In the genomic region with DNA sequence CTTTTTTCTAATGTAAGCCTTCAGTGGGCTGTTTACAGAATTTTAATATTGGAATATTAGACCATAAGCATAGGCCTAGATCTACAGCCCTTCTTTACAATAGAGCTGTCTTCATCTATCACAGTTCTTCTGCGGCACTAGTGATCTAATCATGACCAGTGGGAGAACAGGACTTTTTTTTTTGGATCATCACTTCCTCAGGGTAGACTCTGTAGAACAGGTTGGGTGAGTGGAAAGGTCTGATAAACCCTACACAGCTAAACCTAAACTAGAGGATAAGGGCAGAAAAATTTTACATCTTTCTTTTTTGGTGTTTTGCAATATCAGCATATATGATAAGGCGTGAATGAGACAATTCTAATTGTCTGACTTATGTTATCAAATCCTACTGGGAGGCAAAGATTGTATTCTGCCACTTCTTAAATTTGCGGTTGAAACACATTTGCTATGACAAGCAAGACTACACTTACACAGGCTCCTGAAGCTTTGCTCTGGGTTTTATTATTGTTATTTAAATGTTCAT, we compare ENCODE assay signal across 19 cellular contexts. TPM values are rescaled to one million over a fixed set of nuclear protein-coding genes. Genes with fewer than 3 reads are reported as not detected.
DNase-seq lines count a peak whose midpoint lies in the region; ATAC-seq and TF ChIP-seq lines count a peak whose summit lies in the region.
"Had no signal": no experiment of that assay in that cellular context is flagged by ENCODE, and none has a peak within 500 bp of the region (broad histone marks: within the 10 kb centered on the region; RNA-seq: fewer than 3 reads in every experiment).

No MANE protein-coding gene starts in this region.

- H4K5ac ChIP-seq in IMR-90 (ENCODE audit: low read depth, low read length) = peak overlapping the region; percentile 10; the same call in 1 of the 2 replicates

- H3K4me1 Mint-ChIP-seq in CD4-positive, alpha-beta T cell (ENCODE audit: low read depth) = peaks cover 43% of the 10 kb centered on the region
- peaks cover 44% of the 10 kb centered on the region for H3K4me1 Mint-ChIP-seq in activated CD8-positive, alpha-beta T cell treated with anti-CD3 and anti-CD28 coated beads, Interleukin-2, amount 10 ng/mL, durations not matched to agents 7 days and 5 days (ENCODE audit: low read depth)

- no peak for TF ChIP-seq CTCF in CD4-positive, alpha-beta T cell (IDR thresholded peaks at IDR 0.05)
- TF ChIP-seq CTCF in IMR-90 (conservative IDR thresholded peaks at IDR 0.05; ENCODE audit: low read depth, low read length) = no peak

- CTCF ChIA-PET in CD4-positive, alpha-beta T cell (lab: Charles Lee) = interaction anchor here (0.9 to 2.8 kb wide), 2 partner anchors 98 to 100 kb away, joined by 5 to 13 read pairs; no protein-coding TSS in a partner anchor
- CTCF ChIA-PET in IMR-90 (lab: Yijun Ruan, JAX) = interaction anchor here (1.7 kb wide), 1 partner anchor 100 kb away, joined by 4 read pairs; no protein-coding TSS in a partner anchor
- CTCF ChIA-PET in activated CD8-positive, alpha-beta T cell treated with anti-CD3 and anti-CD28 coated beads, Interleukin-2, amount 10 ng/mL, durations not matched to agents 7 days and 5 days (lab: Charles Lee) = interaction anchor here (0.8 to 11.0 kb wide), 9 partner anchors 15 to 100 kb away, joined by 3 to 153 read pairs (median 5); a partner anchor contains a TSS

- H2AFZ ChIP-seq in IMR-90 (replicated peaks; ENCODE audit: low read length, poor library complexity) (no peak overlapping the region), mesenchymal stem cell (ENCODE audit: low read depth, low read length) (no peak overlapping the region)

- TF ChIP-seq RAD21 in IMR-90 (IDR thresholded peaks at IDR 0.05; ENCODE audit: low read length) = no peak

- H3K9me1 ChIP-seq in IMR-90 (ENCODE audit: insufficient read depth, low read length) = peaks cover 11% of the 10 kb centered on the region

- H2AK9ac ChIP-seq in IMR-90 (replicated peaks; ENCODE audit: low read depth, low read length, poor library complexity) = no peak overlapping the region

- peak overlapping the region; percentile 27; the same call in 1 of the 2 replicates for H3K18ac ChIP-seq in IMR-90 (ENCODE audit: low read depth, low read length)
- no peak overlapping the region for H3K18ac ChIP-seq in mesenchymal stem cell (ENCODE audit: low read depth in 1 of 2, low read length in 2 of 2)

- H3K56ac ChIP-seq in IMR-90 (ENCODE audit: extremely low read depth, insufficient read depth, low read length) = no peak overlapping the region

- H2BK5ac ChIP-seq in IMR-90 (ENCODE audit: low read depth, low read length, poor library complexity, severe bottlenecking) = no peak overlapping the region
- no peak overlapping the region for H2BK5ac ChIP-seq in mesenchymal stem cell (ENCODE audit: low read depth, low read length, poor library complexity, severe bottlenecking)

- peaks cover 14% of the 10 kb centered on the region for H3K36me3 ChIP-seq in IMR-90 (ENCODE audit: control insufficient read depth, insufficient read depth, low read length)
- H3K36me3 ChIP-seq in mesenchymal stem cell (ENCODE audit: control insufficient read depth in 1 of 2, insufficient read depth in 2 of 2, low read depth in 1 of 2, low read length in 2 of 2) = peaks cover 9 to 19% of the 10 kb centered on the region in 2 experiments
- H3K36me3 ChIP-seq: thoracic aorta had no signal

- no peak overlapping the region for H2BK12ac ChIP-seq in mesenchymal stem cell (ENCODE audit: low read length in 2 of 2)

- WGBS in IMR-90 (ENCODE audit: extremely low coverage in 2 of 2, insufficient read length in 1 of 2), 2 experiments = no CpG with 5 or more reads among the region's 3 CpGs
- 100% methylated on average over 2 of the region's 3 CpGs for WGBS in mesenchymal stem cell

- no peaks in the 10 kb centered on the region for H3K27me3 Mint-ChIP-seq in CD4-positive, alpha-beta T cell
- peaks cover 16% of the 10 kb centered on the region for H3K27me3 Mint-ChIP-seq in activated CD8-positive, alpha-beta T cell treated with anti-CD3 and anti-CD28 coated beads, Interleukin-2, amount 10 ng/mL, durations not matched to agents 7 days and 5 days (ENCODE audit: low read depth)

- intact Hi-C loops in CD4-positive, alpha-beta T cell (cut with DNase I, micrococcal nuclease) = no loop called here
- intact Hi-C loops in IMR-90 (cut with micrococcal nuclease) = no loop called here

- POLR2A ChIA-PET in CD4-positive, alpha-beta T cell (lab: Charles Lee) = interaction anchor here (0.8 to 3.5 kb wide), 4 partner anchors 19 to 100 kb away, joined by 4 to 37 read pairs (median 10); a partner anchor contains a TSS
- POLR2A ChIA-PET in IMR-90 (lab: Charles Lee; ENCODE audit: unreplicated experiment) = no interaction called here
- POLR2A ChIA-PET in activated CD8-positive, alpha-beta T cell treated with anti-CD3 and anti-CD28 coated beads, Interleukin-2, amount 10 ng/mL, durations not matched to agents 7 days and 5 days (lab: Charles Lee) = interaction anchor here (3.4 kb wide), 1 partner anchor 51 kb away, joined by 31 read pairs; a partner anchor contains a TSS

- no peak overlapping the region for H3K27ac ChIP-seq in CD4-positive, alpha-beta T cell (ENCODE audit: low read depth, low read length)
- H3K27ac ChIP-seq in IMR-90 (ENCODE audit: insufficient read depth, low read length) (no peak overlapping the region), mesenchymal stem cell (ENCODE audit: low read length, poor library complexity, severe bottlenecking) (peak overlapping the region; percentile 92)
- H3K27ac ChIP-seq: esophagus squamous epithelium had no signal

- no peak for TF ChIP-seq POLR2A in IMR-90 (IDR thresholded peaks at IDR 0.05; ENCODE audit: low read depth, low read length)

- no peaks in the 10 kb centered on the region for H3K9me3 Mint-ChIP-seq in CD4-positive, alpha-beta T cell
- H3K9me3 Mint-ChIP-seq in activated CD8-positive, alpha-beta T cell treated with anti-CD3 and anti-CD28 coated beads, Interleukin-2, amount 10 ng/mL, durations not matched to agents 7 days and 5 days (ENCODE audit: insufficient read depth) = no peaks in the 10 kb centered on the region
- H3K9me3 Mint-ChIP-seq: brain, memory B cell had no signal

- in situ Hi-C loops in IMR-90 (cut with MboI; ENCODE audit: low sequenced_read_pairs) = loop anchor here (5.0 kb wide), 1 partner anchor 103 kb away; no protein-coding TSS in a partner anchor

- H3K4me3 Mint-ChIP-seq in CD4-positive, alpha-beta T cell = peak overlapping the region; percentile 82
- peak overlapping the region; percentile 4 for H3K4me3 Mint-ChIP-seq in activated CD8-positive, alpha-beta T cell treated with anti-CD3 and anti-CD28 coated beads, Interleukin-2, amount 10 ng/mL, durations not matched to agents 7 days and 5 days
- H3K4me3 Mint-ChIP-seq: brain, memory B cell had no signal

- no peak overlapping the region for H2BK15ac ChIP-seq in IMR-90 (ENCODE audit: low read depth, low read length)
- no peak overlapping the region for H2BK15ac ChIP-seq in mesenchymal stem cell (ENCODE audit: low read depth, poor library complexity, severe bottlenecking)

- peaks cover 0 to 39% of the 10 kb centered on the region in 2 experiments; a peak in 2 of 4 replicates for H3K79me1 ChIP-seq in IMR-90 (ENCODE audit: low read depth in 1 of 2, low read length in 2 of 2)
- H3K79me1 ChIP-seq in mesenchymal stem cell (replicated peaks; ENCODE audit: low read length, poor library complexity, severe bottlenecking) = peaks cover 14% of the 10 kb centered on the region

- H4K91ac ChIP-seq in IMR-90 (ENCODE audit: insufficient read depth, low read depth, low read length) (no peak overlapping the region), mesenchymal stem cell (ENCODE audit: low read length) (no peak overlapping the region)

- H2BK120ac ChIP-seq in IMR-90 (ENCODE audit: low read depth, low read length) = 0 out of 2 replicates have a peak overlapping the region, but pooled peaks have one; percentile 28
- H2BK120ac ChIP-seq in mesenchymal stem cell (ENCODE audit: low read depth, low read length) = no peak overlapping the region

- no peak overlapping the region for H3K4me2 ChIP-seq in IMR-90 (ENCODE audit: low read depth, low read length)
- H3K4me2 ChIP-seq in mesenchymal stem cell (ENCODE audit: low read length, poor library complexity, severe bottlenecking) = no peak overlapping the region
- H3K4me2 ChIP-seq: SK-N-SH had no signal

- H3K36me3 Mint-ChIP-seq in CD4-positive, alpha-beta T cell (ENCODE audit: low read depth) = no peaks in the 10 kb centered on the region
- H3K36me3 Mint-ChIP-seq in activated CD8-positive, alpha-beta T cell treated with anti-CD3 and anti-CD28 coated beads, Interleukin-2, amount 10 ng/mL, durations not matched to agents 7 days and 5 days (ENCODE audit: low read depth) = peaks cover 5% of the 10 kb centered on the region
- H3K36me3 Mint-ChIP-seq: brain, memory B cell had no signal

- no peak for ATAC-seq in CD4-positive, alpha-beta T cell (ENCODE audit: poor library complexity)
- no peak for ATAC-seq in IMR-90 (ENCODE audit: low read depth)
- ATAC-seq in activated CD8-positive, alpha-beta T cell treated with anti-CD3 and anti-CD28 coated beads, Interleukin-2, amount 10 ng/mL, durations not matched to agents 7 days and 5 days = no peak
- ATAC-seq in HG03135 (IDR thresholded peaks at IDR 0.05; ENCODE audit: unreplicated experiment) = no peak
- ATAC-seq in HG02870 (IDR thresholded peaks at IDR 0.05; ENCODE audit: unreplicated experiment) = no peak
- ATAC-seq: sciatic nerve had no signal

- no peaks in the 10 kb centered on the region for H3K9me3 ChIP-seq in CD4-positive, alpha-beta T cell (ENCODE audit: control insufficient read depth, low read length)
- H3K9me3 ChIP-seq in IMR-90 (ENCODE audit: control insufficient read depth, insufficient read depth, low read length) (no peaks in the 10 kb centered on the region), mesenchymal stem cell (ENCODE audit: control insufficient read depth, low read length) (no peaks in the 10 kb centered on the region)
- H3K9me3 ChIP-seq: esophagus squamous epithelium, SK-N-SH, thoracic aorta had no signal

- no peak overlapping the region for H3K4ac ChIP-seq in IMR-90 (ENCODE audit: low read depth, low read length)
- no peak overlapping the region for H3K4ac ChIP-seq in mesenchymal stem cell (ENCODE audit: low read depth in 1 of 2, low read length in 2 of 2)

- no peak overlapping the region for H3K23ac ChIP-seq in IMR-90 (ENCODE audit: low read depth, low read length)
- H3K23ac ChIP-seq in mesenchymal stem cell (ENCODE audit: low read length in 2 of 2) = no peak overlapping the region

- no peak overlapping the region for H3K9ac ChIP-seq in IMR-90 (ENCODE audit: low read depth, low read length)
- H3K9ac ChIP-seq in mesenchymal stem cell (ENCODE audit: low read length) = no peak overlapping the region
- H3K9ac ChIP-seq: SK-N-SH had no signal

- H4K20me1 ChIP-seq in IMR-90 (ENCODE audit: insufficient read depth, low read length) = peaks cover 4% of the 10 kb centered on the region; the same call in 1 of the 2 replicates

- dilution Hi-C loops in IMR-90 (cut with HindIII; ENCODE audit: low sequenced_read_pairs, unreplicated experiment) = no loop called here

- no peak for DNase-seq in CD4-positive, alpha-beta T cell
- DNase-seq in IMR-90 (no peak), mesenchymal stem cell (no peak), DMS153 treated with DMSO at 0.1 percent for 48 hours (lab: John Stamatoyannopoulos, UW; ENCODE audit: unreplicated experiment) (no peak)
- no peak for DNase-seq in activated CD8-positive, alpha-beta T cell treated with anti-CD3 and anti-CD28 coated beads, Interleukin-2, amount 10 ng/mL, durations not matched to agents 7 days and 5 days
- no peak for DNase-seq in stimulated activated CD4-positive, alpha-beta T cell treated with anti-CD3 and anti-CD28 coated beads, Interleukin-12 subunit alpha, Interleukin-12 subunit beta, amount 100 ng/mL, for 4 hours
- DNase-seq: activated naive CD4-positive, alpha-beta T cell; dermis blood vessel endothelial cell; esophagus squamous epithelium; head of caudate nucleus; NCI-H187; SK-N-SH; stimulated activated CD4-positive, alpha-beta T cell treated with anti-CD3 and anti-CD28 coated beads, Interleukin-4, amount 100 ng/mL, for 1 hour had no signal

- no peak overlapping the region for H2AK5ac ChIP-seq in IMR-90 (ENCODE audit: low read depth, low read length)
- H2AK5ac ChIP-seq in mesenchymal stem cell (ENCODE audit: low read length, severe bottlenecking) = no peak overlapping the region

- H3K4me1 ChIP-seq in IMR-90 (ENCODE audit: control insufficient read depth, insufficient read depth, low read length) = peaks cover 19% of the 10 kb centered on the region
- peaks cover 25% of the 10 kb centered on the region for H3K4me1 ChIP-seq in mesenchymal stem cell (ENCODE audit: control insufficient read depth, insufficient read depth, low read depth, low read length)

- no peak overlapping the region for H3K4me3 ChIP-seq in IMR-90 (ENCODE audit: insufficient read depth, low read depth, low read length)
- no peak overlapping the region for H3K4me3 ChIP-seq in mesenchymal stem cell (ENCODE audit: insufficient read depth in 1 of 2, low read depth in 1 of 2, low read length in 2 of 2)
- H3K4me3 ChIP-seq: esophagus squamous epithelium, thoracic aorta had no signal

- BruUV-seq in IMR-90 (replicated peaks; lab: Mats Ljungman, UMichigan) = no TSS peak

- H2BK20ac ChIP-seq in IMR-90 (ENCODE audit: low read depth, low read length) = 0 out of 2 replicates have a peak overlapping the region, but pooled peaks have one; percentile 47

- H3K14ac ChIP-seq in IMR-90 (replicated peaks; ENCODE audit: low read depth, low read length) (no peak overlapping the region), mesenchymal stem cell (ENCODE audit: low read length in 2 of 2) (no peak overlapping the region)

- peak overlapping the region; percentile 81 for H3K27ac Mint-ChIP-seq in CD4-positive, alpha-beta T cell
- H3K27ac Mint-ChIP-seq in activated CD8-positive, alpha-beta T cell treated with anti-CD3 and anti-CD28 coated beads, Interleukin-2, amount 10 ng/mL, durations not matched to agents 7 days and 5 days = peak overlapping the region; percentile 9
- H3K27ac Mint-ChIP-seq: brain, memory B cell had no signal

- H4K8ac ChIP-seq in IMR-90 (ENCODE audit: low read depth in 2 of 2, low read length in 2 of 2) (no peak overlapping the region), mesenchymal stem cell (ENCODE audit: low read length) (no peak overlapping the region)

- no peaks in the 10 kb centered on the region for H3K27me3 ChIP-seq in CD4-positive, alpha-beta T cell (ENCODE audit: control insufficient read depth, insufficient read depth, low read length)
- H3K27me3 ChIP-seq in IMR-90 (ENCODE audit: control insufficient read depth, insufficient read depth, low read length) (no peaks in the 10 kb centered on the region), mesenchymal stem cell (ENCODE audit: control insufficient read depth in 1 of 2, insufficient read depth in 1 of 2, low read length in 2 of 2) (no peaks in the 10 kb centered on the region)
- H3K27me3 ChIP-seq: esophagus squamous epithelium had no signal

RNA-seq across cellular contexts. Expression of a gene that starts 52.2 kb away (rescaled TPM):
- total RNA-seq in CD4-positive, alpha-beta T cell = 10 to 100 TPM in 1 of 2 experiments, 1 to 10 TPM in 1; 9.7 to 10.8 TPM
- total RNA-seq in IMR-90 (2012; rRNA removed) = 23.8 and 50.3 TPM in 2 replicates
- polyA plus RNA-seq in IMR-90 (2012; rRNA removed) = 18.6 and 23.4 TPM in 2 replicates
- 5.3 and 7.8 TPM in 2 replicates for polyA plus RNA-seq in IMR-90 (2012; cell fraction: cytosol; rRNA removed)
- polyA plus RNA-seq in IMR-90 (2012; cell fraction: nucleus; rRNA removed; ENCODE audit: low replicate concordance) = 7.5 and 42.5 TPM in 2 replicates
- 10 to 100 TPM; 23.3 to 23.4 TPM for total RNA-seq in activated CD8-positive, alpha-beta T cell treated with anti-CD3 and anti-CD28 coated beads, Interleukin-2, amount 10 ng/mL, durations not matched to agents 7 days and 5 days
- polyA plus RNA-seq in mesenchymal stem cell (2013, experiment 1 of 2) = 17.0 TPM
- 17.2 TPM for polyA plus RNA-seq in mesenchymal stem cell (2013, experiment 2 of 2)
